In the genomic region with DNA sequence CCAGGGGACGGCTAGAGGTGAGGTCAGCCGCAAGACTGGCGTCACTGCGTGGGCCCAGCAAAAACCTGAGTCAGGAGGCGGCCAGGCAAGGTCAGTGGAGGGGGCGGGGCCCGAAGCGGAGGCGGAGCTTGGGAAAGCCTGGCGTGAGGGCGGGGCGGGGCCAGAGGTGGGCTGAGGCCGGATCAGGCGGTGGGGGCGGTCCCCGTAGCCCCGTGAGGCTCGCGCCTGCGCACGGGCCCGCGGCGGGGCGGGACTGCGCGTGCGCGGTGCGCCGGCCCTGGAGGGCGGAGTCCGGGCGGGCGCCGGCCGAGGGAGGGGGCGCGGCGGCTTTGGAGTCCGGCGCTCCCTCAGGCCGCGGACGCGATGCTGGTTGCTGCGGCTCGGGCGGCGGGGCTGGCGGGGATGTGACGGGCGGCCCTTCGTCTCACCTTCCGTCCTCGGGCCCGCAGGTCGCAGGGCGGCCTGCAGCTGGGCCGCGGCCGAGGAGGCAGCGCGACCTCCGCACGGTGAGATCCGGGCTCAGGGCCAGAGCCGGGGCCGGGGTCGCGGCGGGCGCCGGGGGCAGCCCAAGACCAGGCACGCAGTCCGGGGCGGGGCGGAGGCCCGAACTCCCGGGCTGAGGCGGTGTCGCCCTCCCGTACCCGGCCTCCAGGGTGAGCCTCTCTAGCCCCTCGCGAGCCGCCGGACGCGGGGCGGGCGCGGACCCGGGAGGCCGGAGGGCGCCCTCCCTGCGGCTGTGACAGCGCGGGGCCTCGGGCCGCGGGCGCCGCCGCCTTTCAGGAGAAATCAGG, we compare ENCODE assay signal across 8 cellular contexts. TPM values are rescaled to one million over a fixed set of nuclear protein-coding genes. Genes with fewer than 3 reads are reported as not detected.
A peak's percentile ranks its signal among the peaks of the same experiment; 100 is the strongest.
DNase-seq lines count a peak whose midpoint lies in the region; ATAC-seq and TF ChIP-seq lines count a peak whose summit lies in the region.

A gene with protein sequence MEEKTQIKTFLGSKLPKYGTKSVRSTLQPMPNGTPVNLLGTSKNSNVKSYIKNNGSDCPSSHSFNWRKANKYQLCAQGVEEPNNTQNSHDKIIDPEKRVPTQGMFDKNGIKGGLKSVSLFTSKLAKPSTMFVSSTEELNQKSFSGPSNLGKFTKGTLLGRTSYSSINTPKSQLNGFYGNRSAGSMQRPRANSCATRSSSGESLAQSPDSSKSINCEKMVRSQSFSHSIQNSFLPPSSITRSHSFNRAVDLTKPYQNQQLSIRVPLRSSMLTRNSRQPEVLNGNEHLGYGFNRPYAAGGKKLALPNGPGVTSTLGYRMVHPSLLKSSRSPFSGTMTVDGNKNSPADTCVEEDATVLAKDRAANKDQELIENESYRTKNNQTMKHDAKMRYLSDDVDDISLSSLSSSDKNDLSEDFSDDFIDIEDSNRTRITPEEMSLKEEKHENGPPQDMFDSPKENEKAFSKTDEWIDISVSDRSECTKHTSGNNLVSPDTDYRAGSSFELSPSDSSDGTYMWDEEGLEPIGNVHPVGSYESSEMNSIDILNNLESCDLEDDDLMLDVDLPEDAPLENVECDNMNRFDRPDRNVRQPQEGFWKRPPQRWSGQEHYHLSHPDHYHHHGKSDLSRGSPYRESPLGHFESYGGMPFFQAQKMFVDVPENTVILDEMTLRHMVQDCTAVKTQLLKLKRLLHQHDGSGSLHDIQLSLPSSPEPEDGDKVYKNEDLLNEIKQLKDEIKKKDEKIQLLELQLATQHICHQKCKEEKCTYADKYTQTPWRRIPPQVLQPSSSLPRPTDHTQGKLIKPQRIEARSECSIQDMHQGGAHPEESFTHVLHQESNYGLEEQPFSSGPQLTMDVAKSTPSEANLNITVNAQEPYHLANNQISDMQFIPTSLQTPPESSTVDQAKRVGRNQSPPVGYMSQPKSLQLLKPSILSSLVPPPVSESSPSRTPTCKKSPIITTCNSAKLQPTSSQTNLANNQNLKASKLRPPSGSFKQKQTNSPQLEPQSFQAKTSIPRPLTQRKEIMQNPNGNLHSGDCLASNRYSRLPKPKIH (plus strand): TSS at position 287 of the 791 bp plus-strand sequence. CDS start 42,464 bp downstream, outside the sequence.

- H3K9me3 Mint-ChIP-seq in progenitor cell of endocrine pancreas (ENCODE audit: low read depth), result no peaks in the 10 kb centered on the region

- H3K4me3 Mint-ChIP-seq in progenitor cell of endocrine pancreas (ENCODE audit: low read depth), result peak within 1 kb of the TSS; percentile 91

- no peaks in the 10 kb centered on the region for H3K36me3 Mint-ChIP-seq in progenitor cell of endocrine pancreas (ENCODE audit: insufficient read depth)

- H3K4me1 Mint-ChIP-seq in progenitor cell of endocrine pancreas (ENCODE audit: low read depth), result peaks cover 22% of the 10 kb centered on the region

- no peaks in the 10 kb centered on the region for H3K27me3 ChIP-seq in heart right ventricle
- H3K27me3 ChIP-seq in upper lobe of right lung, result no peaks in the 10 kb centered on the region

- 1% methylated on average over 91 to 102 of the region's 105 CpGs for WGBS in heart right ventricle, 2 donors

- ATAC-seq in HG02588 (IDR thresholded peaks at IDR 0.05; ENCODE audit: unreplicated experiment), result peak; percentile 59
- ATAC-seq in heart right ventricle, result peak; percentile 96 to 99 (median 98)
- peak; percentile 98 for ATAC-seq in upper lobe of right lung

- H3K36me3 ChIP-seq in heart right ventricle, result no peaks in the 10 kb centered on the region
- no peaks in the 10 kb centered on the region for H3K36me3 ChIP-seq in upper lobe of right lung

- H3K27ac Mint-ChIP-seq in progenitor cell of endocrine pancreas, result peak within 1 kb of the TSS; percentile 98

- H3K9me3 ChIP-seq in heart right ventricle (no peaks in the 10 kb centered on the region), upper lobe of right lung (no peaks in the 10 kb centered on the region)

- H3K4me3 ChIP-seq in GM12875 (ENCODE audit: low read depth, low read length), result peak within 1 kb of the TSS; percentile 75
- H3K4me3 ChIP-seq in heart right ventricle, result peak within 1 kb of the TSS; percentile 44 to 97 (median 88)
- H3K4me3 ChIP-seq in upper lobe of right lung, result peak within 1 kb of the TSS; percentile 75

- intact Hi-C loops in T-helper 1 cell treated with Interleukin-12 subunit alpha and Interleukin-12 subunit beta and Interleukin-4 antibody, amounts not matched to agents 30 ng/mL and 1 ng/mL, for 36 hours (cut with micrococcal nuclease), result loop anchor here (1.0 kb wide), 5 partner anchors 11 to 209 kb away; partner anchors contain the start of gene GHITM
- intact Hi-C loops in heart right ventricle (cut with DNase I), result loop anchor here in 1 of 10 donors (10.0 kb wide), 1 partner anchor 184 kb away; no protein-coding TSS in a partner anchor
- intact Hi-C loops in upper lobe of right lung (cut with DNase I), result no loop called here

- H3K27me3 Mint-ChIP-seq in progenitor cell of endocrine pancreas, result no peaks in the 10 kb centered on the region

- DNase-seq in NCI-H1048 (lab: John Stamatoyannopoulos, UW), result peak; percentile 75
- peak; percentile 93 for DNase-seq in amniotic epithelial cell (ENCODE audit: low read depth)
- DNase-seq in heart right ventricle, result peak; percentile 97 to 98
- DNase-seq in progenitor cell of endocrine pancreas (ENCODE audit: low spot score, unreplicated experiment), result peak; percentile 97
- DNase-seq in upper lobe of right lung, result peak; percentile 100

- peaks cover 2 to 44% (median 33%) of the 10 kb centered on the region in 9 donors for H3K4me1 ChIP-seq in heart right ventricle
- H3K4me1 ChIP-seq in upper lobe of right lung, result peaks cover 18% of the 10 kb centered on the region

- peak within 1 kb of the TSS; percentile 82 to 99 (median 97) for H3K27ac ChIP-seq in heart right ventricle
- peak within 1 kb of the TSS; percentile 91 for H3K27ac ChIP-seq in upper lobe of right lung

- no peak for TF ChIP-seq CTCF in GM12875 (IDR thresholded peaks at IDR 0.05; ENCODE audit: borderline replicate concordance, insufficient read depth, low read depth, low read length)
- peak in 2 of 9 donors; percentile 30 to 32 for TF ChIP-seq CTCF in heart right ventricle (IDR thresholded peaks at IDR 0.05)
- TF ChIP-seq CTCF in progenitor cell of endocrine pancreas (IDR thresholded peaks at IDR 0.05; ENCODE audit: unreplicated experiment), result peak; percentile 42
- TF ChIP-seq CTCF in upper lobe of right lung (IDR thresholded peaks at IDR 0.05), result peak; percentile 14

RNA-seq across cellular contexts. Expression of the gene that starts here (rescaled TPM):
- 85.9 and 91.6 TPM in 2 replicates for total RNA-seq in T-helper 1 cell treated with Interleukin-12 subunit alpha and Interleukin-12 subunit beta and Interleukin-4 antibody, amounts not matched to agents 30 ng/mL and 1 ng/mL, for 36 hours
- total RNA-seq in heart right ventricle (100 to 1,000 TPM; 124 to 252 (median 219) TPM), progenitor cell of endocrine pancreas (44.9 and 49.6 TPM in 2 replicates), upper lobe of right lung (74.4 TPM)
- polyA plus RNA-seq in heart right ventricle, result 10 to 100 TPM; 27.5 to 29.7 TPM

Comparison
In these comparisons a context has a peak if more than half of its experiments do, and no peak if none do; other contexts are left out.
1. Peak in every context shown above with its lines: DNase-seq, ATAC-seq, H3K4me3 ChIP-seq and H3K27ac ChIP-seq.